ENCODE assay signal across 11 cellular contexts in genomic region chr2:36578343-36579296, GRCh38. TPM values are rescaled to one million over a fixed set of nuclear protein-coding genes. Genes with fewer than 3 reads are reported as not detected.
DNase-seq lines count a peak whose midpoint lies in the region; ATAC-seq and TF ChIP-seq lines count a peak whose summit lies in the region.
"Had no signal": no experiment of that assay in that cellular context is flagged by ENCODE, and none has a peak within 500 bp of the region (broad histone marks: within the 10 kb centered on the region; RNA-seq: fewer than 3 reads in every experiment).

No MANE protein-coding gene starts in this region.

- H3K9me3 Mint-ChIP-seq in activated T-cell treated with anti-CD3 and anti-CD28 coated beads, Interleukin-2, amount 50 U/mL, for 4 hours, result no peaks in the 10 kb centered on the region
- H3K9me3 Mint-ChIP-seq in dendritic cell treated with granulocyte-macrophage colony-stimulating factor and Interleukin-4, amounts not matched to agents 40 ng/mL and 50 ng/mL, for 4 days, result no peaks in the 10 kb centered on the region
- no peaks in the 10 kb centered on the region for H3K9me3 Mint-ChIP-seq in CD14-positive monocyte

- DNase-seq in activated T-cell treated with anti-CD3 and anti-CD28 coated beads, Interleukin-2, amount 50 U/mL, for 4 hours, result no peak
- DNase-seq in activated T-cell treated with anti-CD3 and anti-CD28 coated beads, Interleukin-2, amount 50 U/mL, for 1 hour, result no peak
- DNase-seq in MM.1S (peak; percentile 6), NCI-H345 (lab: John Stamatoyannopoulos, UW) (no peak), left lobe of liver (ENCODE audit: low spot score) (no peak), CD14-positive monocyte (ENCODE audit: low spot score) (no peak)
- DNase-seq: heart right ventricle, NCI-H2227 treated with DMSO at 0.1 percent for 48 hours had no signal

- H3K27me3 ChIP-seq in MM.1S (replicated peaks; ENCODE audit: insufficient read depth, low read length) (no peaks in the 10 kb centered on the region), skeletal muscle tissue (ENCODE audit: control insufficient read depth in 3 of 3, insufficient read depth in 3 of 3, low read length in 3 of 3) (no peaks in the 10 kb centered on the region)
- H3K27me3 ChIP-seq: heart right ventricle had no signal

- peaks cover 3% of the 10 kb centered on the region for H3K4me1 Mint-ChIP-seq in activated T-cell treated with anti-CD3 and anti-CD28 coated beads, Interleukin-2, amount 50 U/mL, for 4 hours (ENCODE audit: low read depth)
- H3K4me1 Mint-ChIP-seq in dendritic cell treated with granulocyte-macrophage colony-stimulating factor and Interleukin-4, amounts not matched to agents 40 ng/mL and 50 ng/mL, for 4 days (ENCODE audit: low read depth), result peaks cover 16% of the 10 kb centered on the region
- no peaks in the 10 kb centered on the region for H3K4me1 Mint-ChIP-seq in CD14-positive monocyte

- H3F3A ChIP-seq in MM.1S (ENCODE audit: insufficient read depth, low read length), result no peaks in the 10 kb centered on the region

- H3K79me2 ChIP-seq in MM.1S (ENCODE audit: low read length), result no peaks in the 10 kb centered on the region

- intact Hi-C loops in dendritic cell treated with granulocyte-macrophage colony-stimulating factor and Interleukin-4, amounts not matched to agents 40 ng/mL and 50 ng/mL, for 4 days (cut with micrococcal nuclease), result no loop called here
- intact Hi-C loops in CD14-positive monocyte (cut with micrococcal nuclease), result no loop called here

- H3K9me2 ChIP-seq in MM.1S (replicated peaks; ENCODE audit: insufficient read depth, low read length), result no peaks in the 10 kb centered on the region

- no peaks in the 10 kb centered on the region for H3K27me3 Mint-ChIP-seq in activated T-cell treated with anti-CD3 and anti-CD28 coated beads, Interleukin-2, amount 50 U/mL, for 4 hours (ENCODE audit: low read depth)
- no peaks in the 10 kb centered on the region for H3K27me3 Mint-ChIP-seq in dendritic cell treated with granulocyte-macrophage colony-stimulating factor and Interleukin-4, amounts not matched to agents 40 ng/mL and 50 ng/mL, for 4 days
- H3K27me3 Mint-ChIP-seq in CD14-positive monocyte (ENCODE audit: low read depth in 3 of 3), result no peaks in the 10 kb centered on the region
- H3K27me3 Mint-ChIP-seq: brain had no signal

- H3K36me3 ChIP-seq in MM.1S (replicated peaks; ENCODE audit: insufficient read depth, low read length) (no peaks in the 10 kb centered on the region; the same call in 1 of the 2 replicates), skeletal muscle tissue (ENCODE audit: control insufficient read depth in 3 of 3, insufficient read depth in 3 of 3, low read length in 3 of 3) (peaks cover 4 to 50% (median 45%) of the 10 kb centered on the region in 3 donors)

- H4K20me1 ChIP-seq in MM.1S (ENCODE audit: insufficient read depth, low read length), result no peaks in the 10 kb centered on the region

- no peaks in the 10 kb centered on the region for H3K9me3 ChIP-seq in MM.1S (replicated peaks; ENCODE audit: insufficient read depth, low read length)
- H3K9me3 ChIP-seq in skeletal muscle tissue (ENCODE audit: control insufficient read depth in 3 of 3, low read length in 3 of 3), result no peaks in the 10 kb centered on the region
- H3K9me3 ChIP-seq: heart right ventricle had no signal

- peak; percentile 32 to 37 for ATAC-seq in activated T-cell treated with anti-CD3 and anti-CD28 coated beads, Interleukin-2, amount 50 U/mL, for 4 hours
- no peak for ATAC-seq in left lobe of liver
- ATAC-seq: heart right ventricle had no signal

- peak overlapping the region; percentile 1; the same call in 1 of the 2 replicates for H3K4me2 ChIP-seq in MM.1S (ENCODE audit: low read depth, low read length)

- peak overlapping the region; percentile 10 for H3K27ac Mint-ChIP-seq in dendritic cell treated with granulocyte-macrophage colony-stimulating factor and Interleukin-4, amounts not matched to agents 40 ng/mL and 50 ng/mL, for 4 days
- peak overlapping the region in 1 of 7 donors; percentile 37 for H3K27ac Mint-ChIP-seq in CD14-positive monocyte

- TF ChIP-seq CTCF in MM.1S (IDR thresholded peaks at IDR 0.05; ENCODE audit: low read length) (no peak), CD14-positive monocyte (IDR thresholded peaks at IDR 0.05) (no peak)

- H3K4me3 ChIP-seq in MM.1S (ENCODE audit: low read length), result no peak overlapping the region
- H3K4me3 ChIP-seq in skeletal muscle tissue (ENCODE audit: low read length in 3 of 3), result no peak overlapping the region
- H3K4me3 ChIP-seq: heart right ventricle had no signal

- H3K4me1 ChIP-seq in MM.1S (ENCODE audit: low read length) (peaks cover 6% of the 10 kb centered on the region), skeletal muscle tissue (ENCODE audit: control insufficient read depth in 3 of 3, insufficient read depth in 3 of 3, low read length in 3 of 3) (peaks cover 10 to 37% (median 15%) of the 10 kb centered on the region in 3 donors)

- no peak overlapping the region for H3K4me3 Mint-ChIP-seq in activated T-cell treated with anti-CD3 and anti-CD28 coated beads, Interleukin-2, amount 50 U/mL, for 4 hours
- H3K4me3 Mint-ChIP-seq in dendritic cell treated with granulocyte-macrophage colony-stimulating factor and Interleukin-4, amounts not matched to agents 40 ng/mL and 50 ng/mL, for 4 days, result no peak overlapping the region
- no peak overlapping the region for H3K4me3 Mint-ChIP-seq in CD14-positive monocyte
- H3K4me3 Mint-ChIP-seq: brain had no signal

- H2AFZ ChIP-seq in MM.1S (ENCODE audit: low read length), result no peak overlapping the region

- H3K9ac ChIP-seq in MM.1S (ENCODE audit: low read length) (no peak overlapping the region), skeletal muscle tissue (ENCODE audit: low read depth in 1 of 3, low read length in 3 of 3) (no peak overlapping the region)

- peaks cover 62% of the 10 kb centered on the region for H3K36me3 Mint-ChIP-seq in activated T-cell treated with anti-CD3 and anti-CD28 coated beads, Interleukin-2, amount 50 U/mL, for 4 hours (ENCODE audit: insufficient read depth)
- H3K36me3 Mint-ChIP-seq in dendritic cell treated with granulocyte-macrophage colony-stimulating factor and Interleukin-4, amounts not matched to agents 40 ng/mL and 50 ng/mL, for 4 days (ENCODE audit: low read depth), result peaks cover 100% of the 10 kb centered on the region
- peaks cover 94 to 98% of the 10 kb centered on the region in 2 donors for H3K36me3 Mint-ChIP-seq in CD14-positive monocyte

- H3K27ac ChIP-seq in MM.1S (ENCODE audit: low read length), result peak overlapping the region; percentile 5; the same call in 1 of the 2 replicates
- peak overlapping the region; percentile 20 for H3K27ac ChIP-seq in skeletal muscle tissue (ENCODE audit: low read depth, low read length)
- H3K27ac ChIP-seq: heart right ventricle had no signal

RNA-seq across cellular contexts. Expression of gene FEZ2, which starts 19.3 kb away (rescaled TPM):
- total RNA-seq in activated T-cell treated with anti-CD3 and anti-CD28 coated beads, Interleukin-2, amount 50 U/mL, for 4 hours, result 1 to 10 TPM; 7.4 to 10.0 (median 8.2) TPM
- total RNA-seq in skeletal muscle tissue (61.6 TPM), left lobe of liver (12.5 TPM)
- polyA plus RNA-seq in CD14-positive monocyte, result 1 to 10 TPM; 6.9 to 8.7 TPM
